1 cellular context compared by ENCODE assay signal in the genomic region with DNA sequence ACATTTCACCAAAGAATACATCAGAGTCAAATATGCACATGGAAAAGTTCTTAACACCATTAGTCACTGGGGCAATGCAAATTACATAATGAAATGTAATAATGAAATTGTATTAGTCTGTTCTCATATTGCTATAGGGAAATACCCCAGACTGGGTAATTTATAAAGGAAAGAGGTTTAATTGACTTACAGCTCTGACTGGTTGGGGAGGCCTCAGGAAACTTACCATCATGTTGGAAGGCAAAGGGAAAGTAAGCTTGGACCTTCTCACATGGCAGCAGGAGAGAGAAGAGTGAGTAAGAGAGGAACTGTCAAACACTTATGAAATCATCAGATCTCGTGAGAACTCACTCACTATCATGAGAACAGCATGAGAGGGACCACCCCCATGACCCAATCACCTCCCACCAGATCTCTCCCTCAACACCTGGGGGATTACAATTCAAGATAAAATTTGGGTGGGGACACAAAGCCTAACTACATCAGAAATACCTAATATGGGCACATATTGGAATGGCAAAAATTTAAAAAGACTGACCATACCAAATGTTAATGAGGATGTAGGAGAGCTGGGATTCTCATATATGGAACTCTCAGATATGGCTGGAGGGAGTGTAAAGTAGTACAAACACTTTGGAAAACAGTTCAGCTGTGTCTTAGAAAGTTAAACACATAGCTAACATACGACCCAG.
TF ChIP-seq lines count a peak whose summit lies in the region.

No MANE protein-coding gene starts in this region.

TF ChIP-seq in HCT116, 20 proteins besides CTCF, POLR2A, EP300 and RAD21 (continued from another document):
- TF ChIP-seq, protein P1, sequence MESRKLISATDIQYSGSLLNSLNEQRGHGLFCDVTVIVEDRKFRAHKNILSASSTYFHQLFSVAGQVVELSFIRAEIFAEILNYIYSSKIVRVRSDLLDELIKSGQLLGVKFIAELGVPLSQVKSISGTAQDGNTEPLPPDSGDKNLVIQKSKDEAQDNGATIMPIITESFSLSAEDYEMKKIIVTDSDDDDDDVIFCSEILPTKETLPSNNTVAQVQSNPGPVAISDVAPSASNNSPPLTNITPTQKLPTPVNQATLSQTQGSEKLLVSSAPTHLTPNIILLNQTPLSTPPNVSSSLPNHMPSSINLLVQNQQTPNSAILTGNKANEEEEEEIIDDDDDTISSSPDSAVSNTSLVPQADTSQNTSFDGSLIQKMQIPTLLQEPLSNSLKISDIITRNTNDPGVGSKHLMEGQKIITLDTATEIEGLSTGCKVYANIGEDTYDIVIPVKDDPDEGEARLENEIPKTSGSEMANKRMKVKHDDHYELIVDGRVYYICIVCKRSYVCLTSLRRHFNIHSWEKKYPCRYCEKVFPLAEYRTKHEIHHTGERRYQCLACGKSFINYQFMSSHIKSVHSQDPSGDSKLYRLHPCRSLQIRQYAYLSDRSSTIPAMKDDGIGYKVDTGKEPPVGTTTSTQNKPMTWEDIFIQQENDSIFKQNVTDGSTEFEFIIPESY (IDR thresholded peaks at IDR 0.05; ENCODE audit: extremely low read depth, insufficient replicate concordance, low read length) = no peak
- TF ChIP-seq SIN3A (IDR thresholded peaks at IDR 0.05; ENCODE audit: low read depth) (no peak), EZH2phosphoT487 (IDR thresholded peaks at IDR 0.05; ENCODE audit: borderline replicate concordance) (no peak), ZFX (IDR thresholded peaks at IDR 0.05) (no peak)
- TF ChIP-seq, protein P2, sequence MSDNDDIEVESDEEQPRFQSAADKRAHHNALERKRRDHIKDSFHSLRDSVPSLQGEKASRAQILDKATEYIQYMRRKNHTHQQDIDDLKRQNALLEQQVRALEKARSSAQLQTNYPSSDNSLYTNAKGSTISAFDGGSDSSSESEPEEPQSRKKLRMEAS (IDR thresholded peaks at IDR 0.05) = no peak
